ENCODE assay signal across 21 cellular contexts in genomic region chr7:111096997-111097396, GRCh38.
DNase-seq lines count a peak whose midpoint lies in the region; ATAC-seq and TF ChIP-seq lines count a peak whose summit lies in the region.
"Had no signal": no experiment of that assay in that cellular context is flagged by ENCODE, and none has a peak within 500 bp of the region (broad histone marks: within the 10 kb centered on the region; RNA-seq: fewer than 3 reads in every experiment).

No MANE protein-coding gene starts in this region.

- peaks cover 93% of the 10 kb centered on the region for H3K79me2 ChIP-seq in SU-DHL-6 (ENCODE audit: insufficient read depth, low read length)

- DNase-seq in stimulated activated naive CD8-positive, alpha-beta T cell treated with anti-CD3 and anti-CD28 coated beads, Interleukin-15, Interleukin-2, amounts not matched to agents 100 U/mL and 50 U/mL, for 24 hours: no peak
- DNase-seq in iPS DF 4.7 (ENCODE audit: extremely low read depth, low spot score): peak; percentile 68
- no peak for DNase-seq in AG08395 (ENCODE audit: low spot score)
- no peak for DNase-seq in germinal center (ENCODE audit: low spot score)
- DNase-seq in NCI-H1436 treated with DMSO at 0.1 percent for 48 hours (lab: John Stamatoyannopoulos, UW): no peak
- DNase-seq: activated CD4-positive, alpha-beta T cell treated with anti-CD3 and anti-CD28 coated beads for 48 hours; amygdala; Caco-2; caudate nucleus; EL; naive B cell; NCI-H2029 treated with DMSO at 0.1 percent for 48 hours; NCI-H510A treated with DMSO at 0.1 percent for 48 hours; psoas muscle; stimulated activated CD4-positive, alpha-beta T cell treated with anti-CD3 and anti-CD28 coated beads, Interleukin-4, amount 100 ng/mL, for 1 hour had no signal

- TF ChIP-seq CTCF in SU-DHL-6 (IDR thresholded peaks at IDR 0.05; ENCODE audit: insufficient read depth, low read length, poor library complexity, severe bottlenecking): no peak

- peaks cover 37% of the 10 kb centered on the region; the same call in 1 of the 2 replicates for H3F3A ChIP-seq in SU-DHL-6 (ENCODE audit: insufficient read depth)

- no peaks in the 10 kb centered on the region for H3K9me2 ChIP-seq in SU-DHL-6 (replicated peaks; ENCODE audit: insufficient read depth, low read length)

- peak overlapping the region; percentile 68 for H3K27ac ChIP-seq in SU-DHL-6 (ENCODE audit: low read depth, low read length)
- H3K27ac ChIP-seq: esophagus muscularis mucosa, psoas muscle, skin epidermis had no signal

- peak overlapping the region; percentile 82 for H3K27ac Mint-ChIP-seq in stimulated activated naive CD8-positive, alpha-beta T cell treated with anti-CD3 and anti-CD28 coated beads, Interleukin-15, Interleukin-2, amounts not matched to agents 100 ng/mL and 50 ng/mL, for 24 hours
- H3K27ac Mint-ChIP-seq: naive B cell had no signal

- no peaks in the 10 kb centered on the region for H3K9me3 ChIP-seq in SU-DHL-6 (ENCODE audit: insufficient read depth, low read length)
- H3K9me3 ChIP-seq: Caco-2, esophagus muscularis mucosa, psoas muscle had no signal

- H3K4me1 Mint-ChIP-seq in stimulated activated naive CD8-positive, alpha-beta T cell treated with anti-CD3 and anti-CD28 coated beads, Interleukin-15, Interleukin-2, amounts not matched to agents 100 ng/mL and 50 ng/mL, for 24 hours (ENCODE audit: low read depth): peaks cover 85% of the 10 kb centered on the region

- H3K36me3 ChIP-seq in SU-DHL-6 (ENCODE audit: low read length): peaks cover 31% of the 10 kb centered on the region
- H3K36me3 ChIP-seq: esophagus muscularis mucosa had no signal

- peak overlapping the region; percentile 79 for H3K4me2 ChIP-seq in SU-DHL-6 (ENCODE audit: low read depth, low read length, poor library complexity, severe bottlenecking)

- H3K9me3 Mint-ChIP-seq in stimulated activated naive CD8-positive, alpha-beta T cell treated with anti-CD3 and anti-CD28 coated beads, Interleukin-15, Interleukin-2, amounts not matched to agents 100 ng/mL and 50 ng/mL, for 24 hours: no peaks in the 10 kb centered on the region
- H3K9me3 Mint-ChIP-seq: naive B cell had no signal

- H3K9ac ChIP-seq in SU-DHL-6 (ENCODE audit: low read length): peak overlapping the region; percentile 16; the same call in 1 of the 2 replicates

- ATAC-seq in stimulated activated naive CD8-positive, alpha-beta T cell treated with anti-CD3 and anti-CD28 coated beads, Interleukin-15, Interleukin-2, amounts not matched to agents 100 U/mL and 50 U/mL, for 24 hours: no peak
- no peak for ATAC-seq in SK-N-SH treated with all-trans-retinoic acid at 6 μM for 48 hours
- ATAC-seq: psoas muscle had no signal

- no peaks in the 10 kb centered on the region for H3K27me3 Mint-ChIP-seq in stimulated activated naive CD8-positive, alpha-beta T cell treated with anti-CD3 and anti-CD28 coated beads, Interleukin-15, Interleukin-2, amounts not matched to agents 100 ng/mL and 50 ng/mL, for 24 hours
- H3K27me3 Mint-ChIP-seq: naive B cell had no signal

- H3K4me3 ChIP-seq in SU-DHL-6 (ENCODE audit: insufficient read depth, low read length, poor library complexity, severe bottlenecking): peak overlapping the region; percentile 20
- H3K4me3 ChIP-seq: esophagus muscularis mucosa, lung, psoas muscle, skin epidermis had no signal

- peaks cover 72% of the 10 kb centered on the region for H3K36me3 Mint-ChIP-seq in stimulated activated naive CD8-positive, alpha-beta T cell treated with anti-CD3 and anti-CD28 coated beads, Interleukin-15, Interleukin-2, amounts not matched to agents 100 ng/mL and 50 ng/mL, for 24 hours (ENCODE audit: low read depth)
- H3K36me3 Mint-ChIP-seq: naive B cell had no signal

- no peak overlapping the region for H2AFZ ChIP-seq in SU-DHL-6 (ENCODE audit: low read depth, low read length, severe bottlenecking)

- no peaks in the 10 kb centered on the region for H4K20me1 ChIP-seq in SU-DHL-6 (ENCODE audit: low read depth, low read length)

- peak overlapping the region; percentile 93 for H3K4me3 Mint-ChIP-seq in stimulated activated naive CD8-positive, alpha-beta T cell treated with anti-CD3 and anti-CD28 coated beads, Interleukin-15, Interleukin-2, amounts not matched to agents 100 ng/mL and 50 ng/mL, for 24 hours
- H3K4me3 Mint-ChIP-seq: naive B cell had no signal

- no peaks in the 10 kb centered on the region for H3K27me3 ChIP-seq in SU-DHL-6 (ENCODE audit: low read length)
- H3K27me3 ChIP-seq: esophagus muscularis mucosa had no signal

TF ChIP-seq in SK-N-SH treated with all-trans-retinoic acid at 6 μM for 48 hours, 23 proteins besides CTCF, POLR2A, EP300 and RAD21:
- TF ChIP-seq, protein P1, sequence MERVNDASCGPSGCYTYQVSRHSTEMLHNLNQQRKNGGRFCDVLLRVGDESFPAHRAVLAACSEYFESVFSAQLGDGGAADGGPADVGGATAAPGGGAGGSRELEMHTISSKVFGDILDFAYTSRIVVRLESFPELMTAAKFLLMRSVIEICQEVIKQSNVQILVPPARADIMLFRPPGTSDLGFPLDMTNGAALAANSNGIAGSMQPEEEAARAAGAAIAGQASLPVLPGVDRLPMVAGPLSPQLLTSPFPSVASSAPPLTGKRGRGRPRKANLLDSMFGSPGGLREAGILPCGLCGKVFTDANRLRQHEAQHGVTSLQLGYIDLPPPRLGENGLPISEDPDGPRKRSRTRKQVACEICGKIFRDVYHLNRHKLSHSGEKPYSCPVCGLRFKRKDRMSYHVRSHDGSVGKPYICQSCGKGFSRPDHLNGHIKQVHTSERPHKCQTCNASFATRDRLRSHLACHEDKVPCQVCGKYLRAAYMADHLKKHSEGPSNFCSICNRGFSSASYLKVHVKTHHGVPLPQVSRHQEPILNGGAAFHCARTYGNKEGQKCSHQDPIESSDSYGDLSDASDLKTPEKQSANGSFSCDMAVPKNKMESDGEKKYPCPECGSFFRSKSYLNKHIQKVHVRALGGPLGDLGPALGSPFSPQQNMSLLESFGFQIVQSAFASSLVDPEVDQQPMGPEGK (CRISPR knock-in tag; IDR thresholded peaks at IDR 0.05; ENCODE audit: borderline replicate concordance): no peak
- TF ChIP-seq TSHZ2 (CRISPR knock-in tag; IDR thresholded peaks at IDR 0.05): no peak
- no peak for TF ChIP-seq TCF4 (CRISPR knock-in tag; IDR thresholded peaks at IDR 0.05; ENCODE audit: borderline replicate concordance)
- TF ChIP-seq ESRRG (CRISPR knock-in tag; IDR thresholded peaks at IDR 0.05): no peak
- no peak for TF ChIP-seq CSRNP3 (CRISPR knock-in tag; IDR thresholded peaks at IDR 0.05)
- no peak for TF ChIP-seq GLIS3 (CRISPR knock-in tag; IDR thresholded peaks at IDR 0.05)
- TF ChIP-seq ZNF8 (CRISPR knock-in tag; IDR thresholded peaks at IDR 0.05): no peak
- no peak for TF ChIP-seq ZNF70 (CRISPR knock-in tag; IDR thresholded peaks at IDR 0.05)
TF ChIP-seq in SK-N-SH treated with all-trans-retinoic acid at 6 μM for 48 hours: peak in this region for 0.
